8 cellular contexts compared by ENCODE assay signal in the genomic region with DNA sequence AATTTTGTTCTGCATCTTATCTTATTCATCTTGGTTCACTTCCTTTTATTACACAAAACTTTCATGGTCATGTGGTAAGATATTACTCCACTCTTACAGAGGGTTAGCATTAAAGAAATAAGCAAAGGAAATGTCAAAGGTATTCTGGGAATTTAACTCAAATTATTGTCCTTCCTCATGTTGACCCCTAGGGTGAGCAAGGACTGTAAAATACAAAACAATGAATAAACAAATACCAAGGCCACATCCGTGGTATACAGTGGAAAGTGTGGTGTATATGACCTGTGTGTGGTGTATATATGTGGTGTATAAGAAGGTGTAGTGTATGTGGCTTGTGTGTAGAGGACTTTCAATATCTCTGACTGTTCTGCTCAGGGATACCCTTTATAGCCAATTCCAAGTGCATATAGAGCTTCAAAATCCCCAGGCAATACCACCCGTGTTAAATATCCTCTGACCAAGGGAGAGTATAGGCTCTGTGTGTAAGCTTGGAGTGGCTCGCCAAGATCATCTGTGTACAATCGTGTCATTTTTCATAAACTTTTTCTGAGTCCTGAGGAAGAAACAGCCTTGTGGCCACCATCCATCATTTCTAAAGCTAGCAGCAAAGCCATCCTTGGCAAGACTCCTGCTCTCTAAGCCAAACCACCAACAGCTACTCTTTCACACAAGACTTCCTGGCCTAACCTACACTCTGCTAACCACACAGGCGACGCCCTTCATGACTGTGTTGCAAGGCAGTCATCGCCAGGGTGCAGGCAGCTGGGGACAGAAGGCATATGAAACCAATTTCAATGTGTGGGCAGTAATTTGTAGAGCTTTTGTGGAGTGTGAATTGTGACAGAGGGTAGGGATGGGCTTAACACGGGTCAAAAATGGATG.
DNase-seq lines count a peak whose midpoint lies in the region; ATAC-seq and TF ChIP-seq lines count a peak whose summit lies in the region.

No MANE protein-coding gene starts in this region.

- H3K9me3 ChIP-seq in right atrium auricular region (no peaks in the 10 kb centered on the region), mucosa of descending colon (no peaks in the 10 kb centered on the region), sigmoid colon (no peaks in the 10 kb centered on the region)

- no peaks in the 10 kb centered on the region for H3K36me3 Mint-ChIP-seq in T-cell
- peaks cover 6% of the 10 kb centered on the region for H3K36me3 Mint-ChIP-seq in activated naive CD8-positive, alpha-beta T cell treated with anti-CD3 and anti-CD28 coated beads, Interleukin-2, amount 10 ng/mL, durations not matched to agents 7 days and 5 days

- H3K27ac Mint-ChIP-seq in T-cell = peak overlapping the region in 1 of 2 donors; percentile 93
- peak overlapping the region; percentile 93 for H3K27ac Mint-ChIP-seq in activated naive CD8-positive, alpha-beta T cell treated with anti-CD3 and anti-CD28 coated beads, Interleukin-2, amount 10 ng/mL, durations not matched to agents 7 days and 5 days
- H3K27ac Mint-ChIP-seq in stimulated activated naive CD8-positive, alpha-beta T cell treated with anti-CD3 and anti-CD28 coated beads, Interleukin-15, amount 100 ng/mL, for 72 hours = peak overlapping the region; percentile 77 to 85

- H3K27me3 Mint-ChIP-seq in T-cell = no peaks in the 10 kb centered on the region
- no peaks in the 10 kb centered on the region for H3K27me3 Mint-ChIP-seq in activated naive CD8-positive, alpha-beta T cell treated with anti-CD3 and anti-CD28 coated beads, Interleukin-2, amount 10 ng/mL, durations not matched to agents 7 days and 5 days
- H3K27me3 Mint-ChIP-seq in stimulated activated naive CD8-positive, alpha-beta T cell treated with anti-CD3 and anti-CD28 coated beads, Interleukin-15, amount 100 ng/mL, for 72 hours = no peaks in the 10 kb centered on the region

- no peaks in the 10 kb centered on the region for H3K4me1 ChIP-seq in right atrium auricular region
- H3K4me1 ChIP-seq in mucosa of descending colon (ENCODE audit: low read depth) = no peaks in the 10 kb centered on the region
- no peaks in the 10 kb centered on the region for H3K4me1 ChIP-seq in sigmoid colon

- peak; percentile 71 for DNase-seq in Right ventricle myocardium inferior (ENCODE audit: missing footprints)
- no peak for DNase-seq in right atrium auricular region (ENCODE audit: low spot score)
- peak; percentile 58 to 82 (median 72) for DNase-seq in T-cell
- DNase-seq in activated naive CD8-positive, alpha-beta T cell treated with anti-CD3 and anti-CD28 coated beads, Interleukin-2, amount 10 ng/mL, durations not matched to agents 7 days and 5 days = peak; percentile 73
- DNase-seq in mucosa of descending colon = peak; percentile 53 to 80 (median 53)
- peak; percentile 69 to 86 for DNase-seq in stimulated activated naive CD8-positive, alpha-beta T cell treated with anti-CD3 and anti-CD28 coated beads, Interleukin-15, amount 100 ng/mL, for 72 hours
- no peak for DNase-seq in sigmoid colon

- H3K36me3 ChIP-seq in right atrium auricular region (no peaks in the 10 kb centered on the region), mucosa of descending colon (ENCODE audit: low read depth) (no peaks in the 10 kb centered on the region), sigmoid colon (no peaks in the 10 kb centered on the region)

- H3K4me3 Mint-ChIP-seq in T-cell = peak overlapping the region in 2 of 3 donors; percentile 57 to 70
- H3K4me3 Mint-ChIP-seq in activated naive CD8-positive, alpha-beta T cell treated with anti-CD3 and anti-CD28 coated beads, Interleukin-2, amount 10 ng/mL, durations not matched to agents 7 days and 5 days = peak overlapping the region; percentile 75
- H3K4me3 Mint-ChIP-seq in stimulated activated naive CD8-positive, alpha-beta T cell treated with anti-CD3 and anti-CD28 coated beads, Interleukin-15, amount 100 ng/mL, for 72 hours = peak overlapping the region; percentile 46 to 61

- H3K4me3 ChIP-seq in right atrium auricular region (no peak overlapping the region), mucosa of descending colon (no peak overlapping the region), sigmoid colon (no peak overlapping the region)

- intact Hi-C loops in Right ventricle myocardium inferior (cut with DNase I) = loop anchor here (10.0 kb wide), 4 partner anchors 595 to 915 kb away; partner anchors contain the start of gene KCNJ1
- intact Hi-C loops in mucosa of descending colon (cut with DNase I, micrococcal nuclease) = no loop called here
- intact Hi-C loops in sigmoid colon (cut with DNase I) = loop anchor here (10.0 kb wide), 1 partner anchor 125 kb away; no protein-coding TSS in a partner anchor

- no peak for TF ChIP-seq EP300 in sigmoid colon (IDR thresholded peaks at IDR 0.05)

- POLR2A ChIA-PET in T-cell (lab: Charles Lee) = interaction anchor here (0.6 to 1.4 kb wide), 7 partner anchors 9 to 657 kb away, joined by 3 read pairs; no protein-coding TSS in a partner anchor
- POLR2A ChIA-PET in activated naive CD8-positive, alpha-beta T cell treated with anti-CD3 and anti-CD28 coated beads, Interleukin-2, amount 10 ng/mL, durations not matched to agents 7 days and 5 days (lab: Charles Lee) = interaction anchor here (0.5 to 4.2 kb wide), 10 partner anchors 10 to 589 kb away, joined by 3 to 40 read pairs (median 5); no protein-coding TSS in a partner anchor

- CTCF ChIA-PET in T-cell (lab: Charles Lee) = interaction anchor here (0.7 to 3.4 kb wide), 16 partner anchors 10 to 826 kb away, joined by 3 to 62 read pairs (median 5); no protein-coding TSS in a partner anchor

- TF ChIP-seq CTCF in right atrium auricular region (IDR thresholded peaks at IDR 0.05) (no peak), mucosa of descending colon (IDR thresholded peaks at IDR 0.05) (no peak), sigmoid colon (IDR thresholded peaks at IDR 0.05) (no peak)

- ATAC-seq in Right ventricle myocardium inferior (peak; percentile 63), HG03378 (IDR thresholded peaks at IDR 0.05; ENCODE audit: unreplicated experiment) (peak; percentile 98), T-cell (replicated peaks in 1 of 4) (peak; percentile 96 to 98 (median 98)), mucosa of descending colon (peak; percentile 92)
- ATAC-seq in activated naive CD8-positive, alpha-beta T cell treated with anti-CD3 and anti-CD28 coated beads, Interleukin-2, amount 10 ng/mL, durations not matched to agents 7 days and 5 days (ENCODE audit: low read depth) = peak; percentile 94
- ATAC-seq in stimulated activated naive CD8-positive, alpha-beta T cell treated with anti-CD3 and anti-CD28 coated beads, Interleukin-15, amount 100 ng/mL, for 72 hours = peak; percentile 95

- H3K27ac ChIP-seq in right atrium auricular region (no peak overlapping the region), sigmoid colon (no peak overlapping the region)

- H3K27me3 ChIP-seq in right atrium auricular region (no peaks in the 10 kb centered on the region), sigmoid colon (no peaks in the 10 kb centered on the region)

- WGBS in sigmoid colon, 2 donors = 32 to 57% methylated on average over 8 of the region's 8 CpGs

- no peak for TF ChIP-seq POLR2A in sigmoid colon (IDR thresholded peaks at IDR 0.05)

- H3K9me3 Mint-ChIP-seq in T-cell = peaks cover 0 to 4% (median 0%) of the 10 kb centered on the region in 3 donors
- peaks cover 3% of the 10 kb centered on the region for H3K9me3 Mint-ChIP-seq in activated naive CD8-positive, alpha-beta T cell treated with anti-CD3 and anti-CD28 coated beads, Interleukin-2, amount 10 ng/mL, durations not matched to agents 7 days and 5 days
- peaks cover 12 to 14% of the 10 kb centered on the region in 2 donors for H3K9me3 Mint-ChIP-seq in stimulated activated naive CD8-positive, alpha-beta T cell treated with anti-CD3 and anti-CD28 coated beads, Interleukin-15, amount 100 ng/mL, for 72 hours

- H3K4me1 Mint-ChIP-seq in T-cell = peaks cover 34 to 49% (median 35%) of the 10 kb centered on the region in 3 donors
- peaks cover 39% of the 10 kb centered on the region for H3K4me1 Mint-ChIP-seq in activated naive CD8-positive, alpha-beta T cell treated with anti-CD3 and anti-CD28 coated beads, Interleukin-2, amount 10 ng/mL, durations not matched to agents 7 days and 5 days
- H3K4me1 Mint-ChIP-seq in stimulated activated naive CD8-positive, alpha-beta T cell treated with anti-CD3 and anti-CD28 coated beads, Interleukin-15, amount 100 ng/mL, for 72 hours = peaks cover 40% of the 10 kb centered on the region

Comparison
In these comparisons a context has a peak if more than half of its experiments do, and no peak if none do; other contexts are left out.
1. DNase-seq: peak in Right ventricle myocardium inferior (single experiment), T-cell (34 of 34), activated naive CD8-positive, alpha-beta T cell treated with anti-CD3 and anti-CD28 coated beads, Interleukin-2, amount 10 ng/mL, durations not matched to agents 7 days and 5 days (single experiment), mucosa of descending colon (3 of 3) and stimulated activated naive CD8-positive, alpha-beta T cell treated with anti-CD3 and anti-CD28 coated beads, Interleukin-15, amount 100 ng/mL, for 72 hours (2 of 2); none in right atrium auricular region (single experiment) and sigmoid colon (single experiment).
2. intact Hi-C loops: an anchor here in Right ventricle myocardium inferior (10.0 kb wide) and sigmoid colon (10.0 kb wide); none called in mucosa of descending colon.
3. Peak in every context shown above with its lines, with median percentiles within 50 percentile points of each other: ATAC-seq and H3K4me3 Mint-ChIP-seq.